In genomic region chr19:8208710-8209110, GRCh38 we compare ENCODE assay signal across 9 cellular contexts. TPM values are rescaled to one million over a fixed set of nuclear protein-coding genes. Genes with fewer than 3 reads are reported as not detected.
DNase-seq lines count a peak whose midpoint lies in the region; ATAC-seq and TF ChIP-seq lines count a peak whose summit lies in the region.
"Had no signal": no experiment of that assay in that cellular context is flagged by ENCODE, and none has a peak within 500 bp of the region (broad histone marks: within the 10 kb centered on the region; RNA-seq: fewer than 3 reads in every experiment).

No MANE protein-coding gene starts in this region.

- peak overlapping the region; percentile 88 for H3K4me3 Mint-ChIP-seq in activated CD4-positive, alpha-beta T cell treated with anti-CD3 and anti-CD28 coated beads, Interleukin-2, amount 10 ng/mL, durations not matched to agents 24 days and 14 days
- peak overlapping the region; percentile 66 for H3K4me3 Mint-ChIP-seq in chondrocyte (ENCODE audit: unreplicated experiment)

- no peaks in the 10 kb centered on the region for H3K9me3 ChIP-seq in HUES64 (ENCODE audit: insufficient read depth, low read depth, low read length)
- no peaks in the 10 kb centered on the region for H3K9me3 ChIP-seq in mucosa of descending colon
- no peaks in the 10 kb centered on the region for H3K9me3 ChIP-seq in vagina

- no peak for TF ChIP-seq CTCF in chondrocyte (IDR thresholded peaks at IDR 0.05)
- no peak for TF ChIP-seq CTCF in mucosa of descending colon (IDR thresholded peaks at IDR 0.05)
- no peak for TF ChIP-seq CTCF in vagina (IDR thresholded peaks at IDR 0.05)

- H3K27ac Mint-ChIP-seq in activated CD4-positive, alpha-beta T cell treated with anti-CD3 and anti-CD28 coated beads, Interleukin-2, amount 10 ng/mL, durations not matched to agents 24 days and 14 days: peak overlapping the region; percentile 80
- H3K27ac Mint-ChIP-seq in chondrocyte (ENCODE audit: unreplicated experiment): no peak overlapping the region

- H3K4me1 Mint-ChIP-seq in activated CD4-positive, alpha-beta T cell treated with anti-CD3 and anti-CD28 coated beads, Interleukin-2, amount 10 ng/mL, durations not matched to agents 24 days and 14 days: peaks cover 22% of the 10 kb centered on the region
- H3K4me1 Mint-ChIP-seq in chondrocyte (ENCODE audit: low read depth): peaks cover 17% of the 10 kb centered on the region

- peaks cover 6% of the 10 kb centered on the region for H3K27me3 Mint-ChIP-seq in activated CD4-positive, alpha-beta T cell treated with anti-CD3 and anti-CD28 coated beads, Interleukin-2, amount 10 ng/mL, durations not matched to agents 24 days and 14 days
- peaks cover under 1% of the 10 kb centered on the region for H3K27me3 Mint-ChIP-seq in chondrocyte (ENCODE audit: low read depth)

- ATAC-seq in mucosa of descending colon: peak; percentile 62

- H3K36me3 ChIP-seq in HUES64 (ENCODE audit: insufficient read depth, low read length) (no peaks in the 10 kb centered on the region), mucosa of descending colon (ENCODE audit: low read depth) (no peaks in the 10 kb centered on the region), vagina (no peaks in the 10 kb centered on the region)

- peak overlapping the region; percentile 77 for H3K27ac ChIP-seq in HUES64 (ENCODE audit: low read depth, low read length)
- peak overlapping the region; percentile 91 for H3K27ac ChIP-seq in vagina

- H3K4me1 ChIP-seq in HUES64 (ENCODE audit: insufficient read depth, low read length) (peaks cover 29% of the 10 kb centered on the region), mucosa of descending colon (ENCODE audit: low read depth) (peaks cover 9% of the 10 kb centered on the region), vagina (peaks cover 32% of the 10 kb centered on the region)

- TF ChIP-seq POLR2A in vagina (IDR thresholded peaks at IDR 0.05): no peak

- 6% methylated on average over 19 of the region's 30 CpGs for WGBS in HUES64

- H3K9me3 Mint-ChIP-seq in activated CD4-positive, alpha-beta T cell treated with anti-CD3 and anti-CD28 coated beads, Interleukin-2, amount 10 ng/mL, durations not matched to agents 24 days and 14 days: no peaks in the 10 kb centered on the region
- H3K9me3 Mint-ChIP-seq in chondrocyte (ENCODE audit: low read depth): no peaks in the 10 kb centered on the region
- H3K9me3 Mint-ChIP-seq: activated naive CD4-positive, alpha-beta T cell treated with anti-CD3 and anti-CD28 coated beads, Interleukin-2, amount 50 U/mL, for 72 hours had no signal

- H3K27me3 ChIP-seq in HUES64 (ENCODE audit: insufficient read depth, low read length) (no peaks in the 10 kb centered on the region), vagina (no peaks in the 10 kb centered on the region)

- DNase-seq in activated CD4-positive, alpha-beta T cell treated with anti-CD3 and anti-CD28 coated beads, Interleukin-2, amount 10 ng/mL, durations not matched to agents 24 days and 14 days: no peak
- DNase-seq in activated CD4-positive, alpha-beta T cell treated with anti-CD3 and anti-CD28 coated beads for 48 hours: no peak
- DNase-seq in chondrocyte (ENCODE audit: low spot score): no peak
- DNase-seq in mucosa of descending colon: peak in 1 of 3 donors; percentile 58
- DNase-seq in vagina (ENCODE audit: extremely low spot score in 2 of 2): no peak
- DNase-seq in HuH-7.5 (ENCODE audit: low spot score): no peak
- DNase-seq in NCI-H1048 (lab: John Stamatoyannopoulos, UW): no peak

- peak overlapping the region; percentile 58 for H3K4me3 ChIP-seq in HUES64 (ENCODE audit: low read length)
- H3K4me3 ChIP-seq in mucosa of descending colon: no peak overlapping the region
- peak overlapping the region; percentile 85 to 94 for H3K4me3 ChIP-seq in vagina

- intact Hi-C loops in activated CD4-positive, alpha-beta T cell treated with anti-CD3 and anti-CD28 coated beads, Interleukin-2, amount 10 ng/mL, durations not matched to agents 24 days and 14 days (cut with micrococcal nuclease): loop anchor here (2.0 kb wide), 1 partner anchor 14 kb away; no protein-coding TSS in a partner anchor
- intact Hi-C loops in mucosa of descending colon (cut with DNase I, micrococcal nuclease): no loop called here
- intact Hi-C loops in vagina (cut with DNase I): no loop called here

- H3K9ac ChIP-seq in HUES64 (ENCODE audit: low read depth, low read length): peak overlapping the region; percentile 46

- peaks cover 10% of the 10 kb centered on the region for H3K36me3 Mint-ChIP-seq in activated CD4-positive, alpha-beta T cell treated with anti-CD3 and anti-CD28 coated beads, Interleukin-2, amount 10 ng/mL, durations not matched to agents 24 days and 14 days (ENCODE audit: low read depth)
- no peaks in the 10 kb centered on the region for H3K36me3 Mint-ChIP-seq in chondrocyte (ENCODE audit: low read depth)

RNA-seq across cellular contexts. Expression of gene CERS4, which starts 0.5 kb away (rescaled TPM):
- total RNA-seq in activated CD4-positive, alpha-beta T cell treated with anti-CD3 and anti-CD28 coated beads, Interleukin-2, amount 10 ng/mL, durations not matched to agents 24 days and 14 days: 30.3 and 30.6 TPM in 2 replicates
- 33.7 TPM for polyA plus RNA-seq in HUES64 (2013, experiment 1 of 2)
- 34.4 TPM for polyA plus RNA-seq in HUES64 (2013, experiment 2 of 2)
- total RNA-seq in chondrocyte: 16.3 to 26.0 TPM (median 24.7 TPM) in 3 replicates
- total RNA-seq in mucosa of descending colon: 10 to 100 TPM in 1 of 3 donors, 1 to 10 TPM in 2; 3.1 to 37.1 (median 4.2) TPM
- 81.5 TPM for total RNA-seq in vagina

RNA-seq across cellular contexts. Expression of gene FBN3, which starts 59.3 kb away (rescaled TPM):
- not detected in 2 replicates for total RNA-seq in activated CD4-positive, alpha-beta T cell treated with anti-CD3 and anti-CD28 coated beads, Interleukin-2, amount 10 ng/mL, durations not matched to agents 24 days and 14 days
- 14.8 TPM for polyA plus RNA-seq in HUES64 (2013, experiment 1 of 2)
- polyA plus RNA-seq in HUES64 (2013, experiment 2 of 2): 16.2 TPM
- total RNA-seq in chondrocyte: 0.51 to 1.3 TPM (median 0.57 TPM) in 3 replicates
- total RNA-seq in mucosa of descending colon: under 1 TPM in 1 of 3 donors, not detected in 2; 0.35 TPM
- total RNA-seq in vagina: not detected
